17 cellular contexts compared by ENCODE assay signal in genomic region chr1:175941164-175941563, GRCh38.
"Had no signal": no experiment of that assay in that cellular context is flagged by ENCODE, and none has a peak within 500 bp of the region (broad histone marks: within the 10 kb centered on the region; RNA-seq: fewer than 3 reads in every experiment).

No MANE protein-coding gene starts in this region.

- H3K27me3 ChIP-seq: dorsolateral prefrontal cortex, esophagus muscularis mucosa, foreskin keratinocyte, gastrocnemius medialis, heart right ventricle, left lung had no signal

- H3K4me1 ChIP-seq: esophagus muscularis mucosa, foreskin keratinocyte, gastrocnemius medialis, heart right ventricle, left lung, lower lobe of right lung had no signal

- H3K27ac ChIP-seq: coronary artery, dorsolateral prefrontal cortex, esophagus muscularis mucosa, foreskin keratinocyte, gastrocnemius medialis, heart right ventricle, left lung, lower lobe of right lung had no signal

- H3K9me3 ChIP-seq: esophagus muscularis mucosa, gastrocnemius medialis, heart right ventricle, left lung, lower lobe of right lung, mucosa of descending colon had no signal

- ATAC-seq: foreskin keratinocyte, left cardiac atrium, left lung, lower lobe of right lung, mucosa of descending colon had no signal

- H3K4me3 ChIP-seq: coronary artery, dorsolateral prefrontal cortex, esophagus muscularis mucosa, gastrocnemius medialis, heart right ventricle, left lung, lower lobe of right lung, mucosa of descending colon had no signal

- DNase-seq: dermis blood vessel endothelial cell; dorsolateral prefrontal cortex; effector CD4-positive, alpha-beta T cell; effector memory CD4-positive, alpha-beta T cell; foreskin keratinocyte; gastrocnemius medialis; glutamatergic neuron; head of caudate nucleus; heart right ventricle; hippocampal formation; left cardiac atrium; left lung; lower lobe of right lung; mesenchymal stem cell; mucosa of descending colon had no signal
